Comparison of ENCODE assay signal across 29 cellular contexts in the genomic region with DNA sequence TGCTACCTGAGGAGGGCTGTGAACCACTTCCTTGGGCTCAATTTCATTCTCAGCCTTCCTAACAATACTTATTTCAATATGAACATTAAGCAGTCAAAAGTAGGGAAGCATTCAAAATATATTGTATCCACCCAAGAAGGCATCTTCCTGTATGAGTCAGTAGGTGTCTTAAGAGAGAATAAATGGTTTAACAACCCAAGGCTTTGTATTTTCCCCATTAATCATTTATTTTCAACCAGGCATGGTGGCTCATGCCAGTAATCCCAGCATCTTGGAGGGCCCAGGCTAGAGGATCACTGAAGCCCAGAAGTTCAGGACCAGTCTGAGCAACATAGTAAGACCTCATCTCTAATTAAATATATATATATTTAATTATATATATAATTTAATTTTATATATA.
"Had no signal": no experiment of that assay in that cellular context is flagged by ENCODE, and none has a peak within 500 bp of the region (broad histone marks: within the 10 kb centered on the region; RNA-seq: fewer than 3 reads in every experiment).

No MANE protein-coding gene starts in this region.

- H3K79me2 ChIP-seq: hepatocyte had no signal

- H3K27ac ChIP-seq: ascending aorta, brain microvascular endothelial cell, epithelial cell of prostate, hepatocyte, ovary, prostate gland, thyroid gland, upper lobe of right lung, WERI-Rb-1 had no signal

- H3K4me1 ChIP-seq: ascending aorta, prostate gland, thyroid gland, upper lobe of right lung had no signal

- H3K27me3 ChIP-seq: ascending aorta, brain microvascular endothelial cell, hepatocyte, ovary, thyroid gland, upper lobe of right lung had no signal

- ATAC-seq: activated CD8-positive, alpha-beta memory T cell treated with anti-CD3 and anti-CD28 coated beads, Interleukin-2, amount 10 ng/mL, durations not matched to agents 7 days and 5 days; activated CD8-positive, alpha-beta T cell treated with anti-CD3 and anti-CD28 coated beads for 36 hours; activated naive CD4-positive, alpha-beta T cell treated with anti-CD3 and anti-CD28 coated beads, Interleukin-2, amount 50 U/mL, for 72 hours; left cardiac atrium; natural killer cell treated with Interleukin-12 subunit alpha and Interleukin-12 subunit beta and Interleukin-15 and Interleukin-18, amount 100 ng/mL, for 72 hours; right cardiac atrium; T-cell; upper lobe of right lung had no signal

- H3K9me3 Mint-ChIP-seq: activated CD4-positive, alpha-beta T cell treated with anti-CD3 and anti-CD28 coated beads, Interleukin-2, amount 10 ng/mL, durations not matched to agents 7 days and 5 days; activated CD8-positive, alpha-beta T cell treated with anti-CD3 and anti-CD28 coated beads for 36 hours; activated naive CD4-positive, alpha-beta T cell treated with anti-CD3 and anti-CD28 coated beads, Interleukin-2, amount 50 U/mL, for 72 hours; central memory CD8-positive, alpha-beta T cell; memory B cell; natural killer cell treated with Interleukin-12 subunit alpha and Interleukin-12 subunit beta and Interleukin-15 and Interleukin-18, amount 100 ng/mL, for 72 hours; stimulated activated naive CD8-positive, alpha-beta T cell treated with anti-CD3 and anti-CD28 coated beads, Interleukin-15, Interleukin-2, amounts not matched to agents 100 ng/mL and 50 ng/mL, for 24 hours; T-cell; T-helper 2 cell treated with Interferon-gamma antibody and Interleukin-4, amounts not matched to agents 5 μg/mL and 100 μg/mL, for 36 hours had no signal

- H3K4me3 Mint-ChIP-seq: activated CD4-positive, alpha-beta T cell treated with anti-CD3 and anti-CD28 coated beads, Interleukin-2, amount 10 ng/mL, durations not matched to agents 7 days and 5 days; activated CD8-positive, alpha-beta memory T cell treated with anti-CD3 and anti-CD28 coated beads, Interleukin-2, amount 10 ng/mL, durations not matched to agents 7 days and 5 days; activated CD8-positive, alpha-beta T cell treated with anti-CD3 and anti-CD28 coated beads for 36 hours; central memory CD8-positive, alpha-beta T cell; memory B cell; natural killer cell treated with Interleukin-12 subunit alpha and Interleukin-12 subunit beta and Interleukin-15 and Interleukin-18, amount 100 ng/mL, for 72 hours; stimulated activated naive CD8-positive, alpha-beta T cell treated with anti-CD3 and anti-CD28 coated beads, Interleukin-15, Interleukin-2, amounts not matched to agents 100 ng/mL and 50 ng/mL, for 24 hours; T-cell; T-helper 2 cell treated with Interferon-gamma antibody and Interleukin-4, amounts not matched to agents 5 μg/mL and 100 μg/mL, for 36 hours had no signal

- H3K27ac Mint-ChIP-seq: activated CD4-positive, alpha-beta T cell treated with anti-CD3 and anti-CD28 coated beads, Interleukin-2, amount 10 ng/mL, durations not matched to agents 7 days and 5 days; activated CD8-positive, alpha-beta memory T cell treated with anti-CD3 and anti-CD28 coated beads, Interleukin-2, amount 10 ng/mL, durations not matched to agents 7 days and 5 days; activated CD8-positive, alpha-beta T cell treated with anti-CD3 and anti-CD28 coated beads for 36 hours; activated naive CD4-positive, alpha-beta T cell treated with anti-CD3 and anti-CD28 coated beads, Interleukin-2, amount 50 U/mL, for 72 hours; memory B cell; natural killer cell treated with Interleukin-12 subunit alpha and Interleukin-12 subunit beta and Interleukin-15 and Interleukin-18, amount 100 ng/mL, for 72 hours; stimulated activated naive CD8-positive, alpha-beta T cell treated with anti-CD3 and anti-CD28 coated beads, Interleukin-15, Interleukin-2, amounts not matched to agents 100 ng/mL and 50 ng/mL, for 24 hours; T-cell; T-helper 2 cell treated with Interferon-gamma antibody and Interleukin-4, amounts not matched to agents 5 μg/mL and 100 μg/mL, for 36 hours had no signal

- H3K4me3 ChIP-seq: ascending aorta, hepatocyte, ovary, prostate gland, thyroid gland, upper lobe of right lung had no signal

- H2AFZ ChIP-seq: hepatocyte had no signal

- H3K4me2 ChIP-seq: hepatocyte had no signal

- H3K27me3 Mint-ChIP-seq: activated CD4-positive, alpha-beta T cell treated with anti-CD3 and anti-CD28 coated beads, Interleukin-2, amount 10 ng/mL, durations not matched to agents 7 days and 5 days; activated CD8-positive, alpha-beta memory T cell treated with anti-CD3 and anti-CD28 coated beads, Interleukin-2, amount 10 ng/mL, durations not matched to agents 7 days and 5 days; activated CD8-positive, alpha-beta T cell treated with anti-CD3 and anti-CD28 coated beads for 36 hours; central memory CD8-positive, alpha-beta T cell; memory B cell; natural killer cell treated with Interleukin-12 subunit alpha and Interleukin-12 subunit beta and Interleukin-15 and Interleukin-18, amount 100 ng/mL, for 72 hours; stimulated activated naive CD8-positive, alpha-beta T cell treated with anti-CD3 and anti-CD28 coated beads, Interleukin-15, Interleukin-2, amounts not matched to agents 100 ng/mL and 50 ng/mL, for 24 hours; T-cell had no signal

- H3K36me3 ChIP-seq: ascending aorta, brain microvascular endothelial cell, ovary, prostate gland, thyroid gland, upper lobe of right lung, WERI-Rb-1 had no signal

- H3K36me3 Mint-ChIP-seq: activated CD8-positive, alpha-beta memory T cell treated with anti-CD3 and anti-CD28 coated beads, Interleukin-2, amount 10 ng/mL, durations not matched to agents 7 days and 5 days; activated naive CD4-positive, alpha-beta T cell treated with anti-CD3 and anti-CD28 coated beads, Interleukin-2, amount 50 U/mL, for 72 hours; memory B cell; natural killer cell treated with Interleukin-12 subunit alpha and Interleukin-12 subunit beta and Interleukin-15 and Interleukin-18, amount 100 ng/mL, for 72 hours; T-cell had no signal

- H3K9me3 ChIP-seq: ascending aorta, ovary, prostate gland, thyroid gland, upper lobe of right lung had no signal

- DNase-seq: activated CD4-positive, alpha-beta T cell treated with anti-CD3 and anti-CD28 coated beads, Interleukin-2, amount 10 ng/mL, durations not matched to agents 7 days and 5 days; activated CD4-positive, CD25-positive, alpha-beta regulatory T cell treated with anti-CD3 and anti-CD28 coated beads, Interleukin-2, amount 50 U/mL, for 72 hours; activated CD8-positive, alpha-beta memory T cell treated with anti-CD3 and anti-CD28 coated beads, Interleukin-2, amount 10 ng/mL, durations not matched to agents 7 days and 5 days; activated CD8-positive, alpha-beta T cell treated with anti-CD3 and anti-CD28 coated beads for 36 hours; activated gamma-delta T cell treated with Interleukin-2 at 50 U/mL for 16 hours; activated T-cell treated with anti-CD3 and anti-CD28 coated beads for 4 hours; brain microvascular endothelial cell; foreskin melanocyte; glutamatergic neuron; left cardiac atrium; ovary; right cardiac atrium; stimulated activated CD4-positive, alpha-beta T cell treated with anti-CD3 and anti-CD28 coated beads, Interleukin-4, amount 100 ng/mL, for 24 hours; substantia nigra; T-cell; thyroid gland; upper lobe of right lung; WERI-Rb-1 had no signal

- FAIRE-seq: colon had no signal

- H3K4me1 Mint-ChIP-seq: activated CD4-positive, alpha-beta T cell treated with anti-CD3 and anti-CD28 coated beads, Interleukin-2, amount 10 ng/mL, durations not matched to agents 7 days and 5 days; activated CD8-positive, alpha-beta memory T cell treated with anti-CD3 and anti-CD28 coated beads, Interleukin-2, amount 10 ng/mL, durations not matched to agents 7 days and 5 days; central memory CD8-positive, alpha-beta T cell; T-cell had no signal
